ENCODE assay signal across 1 cellular context in the genomic region with DNA sequence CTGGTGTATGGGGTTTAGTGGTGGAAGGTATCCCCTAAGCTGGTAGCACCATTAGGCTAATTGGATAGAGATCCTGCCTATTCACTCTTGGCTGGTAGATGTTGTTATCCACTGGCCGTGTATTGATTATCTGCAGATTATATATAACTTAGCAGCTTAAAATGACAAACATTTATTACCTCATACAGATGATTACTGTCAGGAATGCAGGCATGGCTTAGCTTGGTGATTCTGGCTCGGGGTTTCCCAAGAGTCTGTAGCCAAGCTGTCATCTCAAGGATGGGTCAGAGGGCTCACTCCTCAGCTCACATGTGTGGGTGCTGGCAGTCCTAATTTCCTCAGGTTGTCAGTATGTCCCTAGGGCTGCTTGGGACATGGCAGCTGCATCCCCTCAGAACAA.
TF ChIP-seq lines count a peak whose summit lies in the region.

No MANE protein-coding gene starts in this region.

TF ChIP-seq in IMR-90, 13 proteins besides CTCF, POLR2A, EP300 and RAD21 (continued from another document):
- TF ChIP-seq RFX5 (IDR thresholded peaks at IDR 0.05; ENCODE audit: low read depth, low read length) (no peak), CEBPB (IDR thresholded peaks at IDR 0.05; ENCODE audit: low read depth, low read length) (no peak), BHLHE40 (IDR thresholded peaks at IDR 0.05; ENCODE audit: low read depth, low read length) (no peak), NFE2L2 (IDR thresholded peaks at IDR 0.05; ENCODE audit: low read depth, low read length) (no peak), MAFK (IDR thresholded peaks at IDR 0.05; ENCODE audit: low read depth, low read length) (no peak), SMC3 (IDR thresholded peaks at IDR 0.05; ENCODE audit: low read depth, low read length) (no peak)
